In the genomic region with DNA sequence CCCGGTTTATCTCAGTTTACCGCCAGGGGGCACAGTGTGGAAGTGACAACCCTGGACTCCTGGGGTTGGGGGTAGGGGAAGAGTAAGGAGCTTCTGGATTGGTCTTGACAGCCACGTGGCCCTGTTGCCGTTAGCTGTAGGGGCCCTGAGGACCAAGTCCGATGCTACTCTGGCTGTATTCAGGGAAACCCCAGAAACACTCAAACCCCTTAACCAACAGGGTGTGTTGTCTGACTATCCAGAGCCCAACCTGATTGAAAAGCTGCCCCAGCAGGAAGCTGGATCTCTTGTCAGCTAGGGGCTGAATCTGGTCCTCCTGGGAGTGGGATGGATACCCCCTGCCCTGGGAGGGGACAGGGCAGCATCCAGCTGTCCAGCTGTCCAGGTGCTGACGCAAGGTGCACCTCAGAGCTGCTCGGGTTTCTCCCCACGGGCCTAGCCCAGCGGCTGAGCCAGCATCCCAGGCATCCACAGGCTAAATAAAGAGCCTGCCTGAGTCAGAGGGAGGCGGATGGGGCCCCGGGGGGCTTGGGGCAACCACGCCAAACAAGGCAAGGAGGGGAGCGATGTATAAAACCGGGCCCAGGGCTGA, we compare ENCODE assay signal across 9 cellular contexts. TPM values are rescaled to one million over a fixed set of nuclear protein-coding genes. Genes with fewer than 3 reads are reported as not detected.
DNase-seq lines count a peak whose midpoint lies in the region; ATAC-seq and TF ChIP-seq lines count a peak whose summit lies in the region.
"Had no signal": no experiment of that assay in that cellular context is flagged by ENCODE, and none has a peak within 500 bp of the region (broad histone marks: within the 10 kb centered on the region; RNA-seq: fewer than 3 reads in every experiment).

No MANE protein-coding gene starts in this region.

- no peak overlapping the region for H3K27ac Mint-ChIP-seq in immature natural killer cell
- H3K27ac Mint-ChIP-seq: memory B cell had no signal

- no peak overlapping the region for H3K27ac ChIP-seq in MM.1S (ENCODE audit: low read length)
- H3K27ac ChIP-seq in SU-DHL-6 (ENCODE audit: low read depth, low read length): no peak overlapping the region

- H2AFZ ChIP-seq in MM.1S (ENCODE audit: low read length) (no peak overlapping the region), SU-DHL-6 (ENCODE audit: low read depth, low read length, severe bottlenecking) (peak overlapping the region; percentile 83)

- H3F3A ChIP-seq in MM.1S (ENCODE audit: insufficient read depth, low read length) (no peaks in the 10 kb centered on the region), SU-DHL-6 (ENCODE audit: insufficient read depth) (no peaks in the 10 kb centered on the region)

- H3K4me3 Mint-ChIP-seq in immature natural killer cell: no peak overlapping the region

- H3K4me1 Mint-ChIP-seq in immature natural killer cell: peaks cover 27 to 34% of the 10 kb centered on the region in 2 donors

- DNase-seq in Right ventricle myocardium superior: peak; percentile 66
- no peak for DNase-seq in cardiac septum (ENCODE audit: low spot score)
- DNase-seq in MM.1S: peak; percentile 19
- DNase-seq in astrocyte of the hippocampus (ENCODE audit: low read depth, low spot score): peak; percentile 85
- peak; percentile 32 to 38 (median 34) for DNase-seq in immature natural killer cell
- peak; percentile 67 to 70 for DNase-seq in stimulated activated CD4-positive, alpha-beta T cell treated with anti-CD3 and anti-CD28 coated beads, Interleukin-2, amount 100 ng/mL, for 24 hours

- peaks cover 13% of the 10 kb centered on the region for H3K79me2 ChIP-seq in MM.1S (ENCODE audit: low read length)
- H3K79me2 ChIP-seq in SU-DHL-6 (ENCODE audit: insufficient read depth, low read length): peaks cover 11% of the 10 kb centered on the region; the same call in 1 of the 2 replicates

- H3K4me3 ChIP-seq in MM.1S (ENCODE audit: low read length) (no peak overlapping the region), SU-DHL-6 (ENCODE audit: insufficient read depth, low read length, poor library complexity, severe bottlenecking) (no peak overlapping the region)

- peaks cover 0 to 2% (median 0%) of the 10 kb centered on the region in 6 donors for H3K9me3 Mint-ChIP-seq in immature natural killer cell
- H3K9me3 Mint-ChIP-seq: memory B cell had no signal

- H3K9ac ChIP-seq in MM.1S (ENCODE audit: low read length): no peak overlapping the region
- H3K9ac ChIP-seq in SU-DHL-6 (ENCODE audit: low read length): no peak overlapping the region

- no peaks in the 10 kb centered on the region for H3K9me2 ChIP-seq in MM.1S (replicated peaks; ENCODE audit: insufficient read depth, low read length)
- H3K9me2 ChIP-seq in SU-DHL-6 (replicated peaks; ENCODE audit: insufficient read depth, low read length): no peaks in the 10 kb centered on the region

- H3K4me2 ChIP-seq in MM.1S (ENCODE audit: low read depth, low read length): no peak overlapping the region
- peak overlapping the region; percentile 11 for H3K4me2 ChIP-seq in SU-DHL-6 (ENCODE audit: low read depth, low read length, poor library complexity, severe bottlenecking)

- no peaks in the 10 kb centered on the region for H4K20me1 ChIP-seq in MM.1S (ENCODE audit: insufficient read depth, low read length)
- H4K20me1 ChIP-seq in SU-DHL-6 (ENCODE audit: low read depth, low read length): no peaks in the 10 kb centered on the region

- H3K27me3 Mint-ChIP-seq in immature natural killer cell (ENCODE audit: low read depth in 3 of 3): peaks cover 5 to 18% (median 16%) of the 10 kb centered on the region in 3 donors

- ATAC-seq in Right ventricle myocardium superior (ENCODE audit: poor library complexity): peak; percentile 13
- ATAC-seq in HG03280 (IDR thresholded peaks at IDR 0.05; ENCODE audit: unreplicated experiment): no peak

- H3K9me3 ChIP-seq in MM.1S (replicated peaks; ENCODE audit: insufficient read depth, low read length) (no peaks in the 10 kb centered on the region), SU-DHL-6 (ENCODE audit: insufficient read depth, low read length) (no peaks in the 10 kb centered on the region)

- TF ChIP-seq CTCF in MM.1S (IDR thresholded peaks at IDR 0.05; ENCODE audit: low read length): peak; percentile 55
- no peak for TF ChIP-seq CTCF in SU-DHL-6 (IDR thresholded peaks at IDR 0.05; ENCODE audit: insufficient read depth, low read length, poor library complexity, severe bottlenecking)

- intact Hi-C loops in Right ventricle myocardium superior (cut with DNase I): no loop called here
- intact Hi-C loops in cardiac septum (cut with DNase I): no loop called here

- peaks cover 11% of the 10 kb centered on the region for H3K4me1 ChIP-seq in MM.1S (ENCODE audit: low read length)

- peaks cover 68% of the 10 kb centered on the region for H3K27me3 ChIP-seq in MM.1S (replicated peaks; ENCODE audit: insufficient read depth, low read length)
- H3K27me3 ChIP-seq in SU-DHL-6 (ENCODE audit: low read length): no peaks in the 10 kb centered on the region

- no peaks in the 10 kb centered on the region for H3K36me3 Mint-ChIP-seq in immature natural killer cell
- H3K36me3 Mint-ChIP-seq: memory B cell had no signal

- H3K36me3 ChIP-seq in MM.1S (replicated peaks; ENCODE audit: insufficient read depth, low read length): no peaks in the 10 kb centered on the region
- H3K36me3 ChIP-seq in SU-DHL-6 (ENCODE audit: low read length): no peaks in the 10 kb centered on the region

RNA-seq across cellular contexts. Expression of a gene that starts 3.1 kb away (rescaled TPM):
- total RNA-seq in Right ventricle myocardium superior (22.3 TPM), cardiac septum (22.6 TPM)
- 10 to 100 TPM; 21.4 to 40.9 (median 37.1) TPM for polyA plus RNA-seq in immature natural killer cell

RNA-seq across cellular contexts. Expression of a gene that starts 18.7 kb away (rescaled TPM):
- total RNA-seq in Right ventricle myocardium superior: not detected
- 0.32 TPM for total RNA-seq in cardiac septum
- polyA plus RNA-seq in immature natural killer cell: not detected

RNA-seq across cellular contexts. Expression of a gene that starts 48.0 kb away (rescaled TPM):
- 85.9 TPM for total RNA-seq in Right ventricle myocardium superior
- total RNA-seq in cardiac septum: 120 TPM
- polyA plus RNA-seq in immature natural killer cell: 10 to 100 TPM in 2 of 3 donors, 1 to 10 TPM in 1; 6.1 to 20.8 (median 18.6) TPM

RNA-seq across cellular contexts. Expression of a gene that starts 48.2 kb away (rescaled TPM):
- 2.6 TPM for total RNA-seq in Right ventricle myocardium superior
- 1.8 TPM for total RNA-seq in cardiac septum
- under 1 TPM in 1 of 3 donors, not detected in 2; 0.44 TPM for polyA plus RNA-seq in immature natural killer cell
